In genomic region chr14:69662636-69663321, GRCh38 we compare ENCODE assay signal across 11 cellular contexts. TPM values are rescaled to one million over a fixed set of nuclear protein-coding genes. Genes with fewer than 3 reads are reported as not detected.
DNase-seq lines count a peak whose midpoint lies in the region; ATAC-seq and TF ChIP-seq lines count a peak whose summit lies in the region.
"Had no signal": no experiment of that assay in that cellular context is flagged by ENCODE, and none has a peak within 500 bp of the region (broad histone marks: within the 10 kb centered on the region; RNA-seq: fewer than 3 reads in every experiment).

No MANE protein-coding gene starts in this region.

- peak overlapping the region; percentile 10 for H3K27ac Mint-ChIP-seq in stimulated activated naive B cell treated with anti-CD40 and anti-IgM and Interleukin-4, amounts not matched to agents 10 μg/mL and 1 μg/mL and 100 μg/mL, for 72 hours

- no peak for TF ChIP-seq CTCF in RWPE2 (IDR thresholded peaks at IDR 0.05; ENCODE audit: poor library complexity, severe bottlenecking)
- TF ChIP-seq CTCF in hepatocyte (IDR thresholded peaks at IDR 0.05; ENCODE audit: poor library complexity), result no peak

- H3K4me2 ChIP-seq in hepatocyte, result peak overlapping the region; percentile 19

- peaks cover 36% of the 10 kb centered on the region for H3K4me1 ChIP-seq in RWPE2 (ENCODE audit: insufficient read depth, poor library complexity, severe bottlenecking)
- H3K4me1 ChIP-seq in hepatocyte (ENCODE audit: insufficient read depth), result peaks cover 83% of the 10 kb centered on the region

- ATAC-seq in RWPE2 (ENCODE audit: low read depth), result no peak
- ATAC-seq in stimulated activated naive B cell treated with anti-CD40 and anti-IgM and Interleukin-4, amounts not matched to agents 10 μg/mL and 1 μg/mL and 100 μg/mL, for 72 hours (replicated peaks), result no peak

- H3K4me3 ChIP-seq in RWPE2 (ENCODE audit: severe bottlenecking), result no peak overlapping the region
- no peak overlapping the region for H3K4me3 ChIP-seq in hepatocyte

- no peaks in the 10 kb centered on the region for H3K27me3 Mint-ChIP-seq in stimulated activated naive B cell treated with anti-CD40 and anti-IgM and Interleukin-4, amounts not matched to agents 10 μg/mL and 1 μg/mL and 100 μg/mL, for 72 hours

- peak overlapping the region; percentile 4 for H3K27ac ChIP-seq in RWPE2 (ENCODE audit: poor library complexity, severe bottlenecking)
- peak overlapping the region; percentile 55 for H3K27ac ChIP-seq in hepatocyte

- peaks cover 59 to 93% of the 10 kb centered on the region in 2 donors for H3K4me1 Mint-ChIP-seq in stimulated activated naive B cell treated with anti-CD40 and anti-IgM and Interleukin-4, amounts not matched to agents 10 μg/mL and 1 μg/mL and 100 μg/mL, for 72 hours

- H3K9me3 ChIP-seq in RWPE2 (ENCODE audit: severe bottlenecking), result no peaks in the 10 kb centered on the region
- no peaks in the 10 kb centered on the region for H3K9me3 ChIP-seq in hepatocyte (ENCODE audit: low read depth)

- peaks cover 18% of the 10 kb centered on the region for H4K20me1 ChIP-seq in hepatocyte (ENCODE audit: insufficient read depth, poor library complexity, severe bottlenecking)

- H3K27me3 ChIP-seq in RWPE2 (ENCODE audit: insufficient read depth, poor library complexity, severe bottlenecking) (no peaks in the 10 kb centered on the region), hepatocyte (no peaks in the 10 kb centered on the region)

- DNase-seq in NCI-H2196 (lab: John Stamatoyannopoulos, UW; ENCODE audit: unreplicated experiment), result peak; percentile 17
- no peak for DNase-seq in NCI-H2196 treated with DMSO at 0.1 percent for 48 hours (lab: John Stamatoyannopoulos, UW; ENCODE audit: unreplicated experiment)
- no peak for DNase-seq in RWPE2 (ENCODE audit: low spot score)
- DNase-seq in hepatocyte (ENCODE audit: low spot score), result no peak
- DNase-seq in stimulated activated naive B cell treated with anti-CD40 and anti-IgM and Interleukin-4, amounts not matched to agents 10 μg/mL and 1 μg/mL and 100 μg/mL, for 72 hours, result no peak
- no peak for DNase-seq in COR-L47 (lab: John Stamatoyannopoulos, UW)
- no peak for DNase-seq in DMS114 treated with DMSO at 0.1 percent for 48 hours (lab: John Stamatoyannopoulos, UW; ENCODE audit: unreplicated experiment)
- DNase-seq in SKM-1 treated with dmso at 0.1 percent for 144 hours (lab: John Stamatoyannopoulos, UW; ENCODE audit: unreplicated experiment), result no peak
- DNase-seq: activated T-cell treated with anti-CD3 and anti-CD28 coated beads, Interleukin-2, amount 50 U/mL, for 48 hours; glutamatergic neuron; NCI-H1694 treated with DMSO at 0.1 percent for 48 hours had no signal

- H2AFZ ChIP-seq in hepatocyte, result no peak overlapping the region

- peaks cover 43 to 81% of the 10 kb centered on the region in 2 donors for H3K36me3 Mint-ChIP-seq in stimulated activated naive B cell treated with anti-CD40 and anti-IgM and Interleukin-4, amounts not matched to agents 10 μg/mL and 1 μg/mL and 100 μg/mL, for 72 hours

- 72% methylated on average over 2 of the region's 2 CpGs for WGBS in hepatocyte (ENCODE audit: low lambda C conversion rate, missing lambda C conversion rate)

- H3K9me2 ChIP-seq in hepatocyte (replicated peaks; ENCODE audit: insufficient read depth), result no peaks in the 10 kb centered on the region

- H3K36me3 ChIP-seq in RWPE2 (ENCODE audit: low read depth) (peaks cover 21% of the 10 kb centered on the region), hepatocyte (replicated peaks; ENCODE audit: insufficient read depth, low read depth) (no peaks in the 10 kb centered on the region)

- peaks cover 2 to 4% of the 10 kb centered on the region in 2 donors for H3K9me3 Mint-ChIP-seq in stimulated activated naive B cell treated with anti-CD40 and anti-IgM and Interleukin-4, amounts not matched to agents 10 μg/mL and 1 μg/mL and 100 μg/mL, for 72 hours

- peaks cover 73% of the 10 kb centered on the region for H3K79me2 ChIP-seq in hepatocyte

- no peak overlapping the region for H3K4me3 Mint-ChIP-seq in stimulated activated naive B cell treated with anti-CD40 and anti-IgM and Interleukin-4, amounts not matched to agents 10 μg/mL and 1 μg/mL and 100 μg/mL, for 72 hours

RNA-seq across cellular contexts. Expression of gene SUSD6, which starts 51.4 kb away (rescaled TPM):
- total RNA-seq in hepatocyte, result 16.2 and 28.4 TPM in 2 replicates
- polyA plus RNA-seq in hepatocyte, result 15.7 and 16.3 TPM in 2 replicates
